7 cellular contexts compared by ENCODE assay signal in genomic region chr22:20205964-20206708, GRCh38. TPM values are rescaled to one million over a fixed set of nuclear protein-coding genes. Genes with fewer than 3 reads are reported as not detected.
DNase-seq lines count a peak whose midpoint lies in the region; ATAC-seq and TF ChIP-seq lines count a peak whose summit lies in the region.

No MANE protein-coding gene starts in this region.

- H3K4me3 ChIP-seq in body of pancreas (peak overlapping the region in 1 of 2 donors; percentile 51), kidney epithelial cell (ENCODE audit: low read depth, low read length) (peak overlapping the region; percentile 41)

- peak; percentile 95 for DNase-seq in HT-29 (ENCODE audit: low spot score)
- DNase-seq in T-helper 9 cell: peak; percentile 30
- peak; percentile 54 to 77 (median 70) for DNase-seq in body of pancreas
- DNase-seq in kidney epithelial cell (ENCODE audit: low read depth): peak; percentile 28
- DNase-seq in stimulated activated CD4-positive, alpha-beta T cell treated with anti-CD3 and anti-CD28 coated beads, Interleukin-2, amount 100 ng/mL, for 48 hours: peak; percentile 52 to 53
- DNase-seq in NCI-H1105 treated with DMSO at 0.1 percent for 48 hours (lab: John Stamatoyannopoulos, UW): no peak

- H3K4me1 ChIP-seq in body of pancreas: peaks cover 83% of the 10 kb centered on the region

- H3K9me3 ChIP-seq in body of pancreas: no peaks in the 10 kb centered on the region

- H3K27me3 ChIP-seq in body of pancreas (no peaks in the 10 kb centered on the region), kidney epithelial cell (ENCODE audit: control insufficient read depth, insufficient read depth, low read length) (no peaks in the 10 kb centered on the region)

- H3K36me3 ChIP-seq in body of pancreas (replicated peaks in 1 of 2; ENCODE audit: insufficient read depth in 1 of 2, low read depth in 2 of 2) (no peaks in the 10 kb centered on the region), kidney epithelial cell (ENCODE audit: control insufficient read depth, insufficient read depth, low read length) (no peaks in the 10 kb centered on the region)

- peak in 2 of 3 donors; percentile 43 to 61 for TF ChIP-seq POLR2A in body of pancreas (IDR thresholded peaks at IDR 0.05)

- WGBS in body of pancreas, 2 donors: 17 to 31% methylated on average over 3 to 12 of the region's 12 CpGs

- H3K27ac ChIP-seq in body of pancreas: peak overlapping the region in 3 of 4 donors; percentile 45 to 66 (median 56)

- TF ChIP-seq CTCF in body of pancreas (IDR thresholded peaks at IDR 0.05): peak in 4 of 7 experiments; percentile 15 to 40 (median 28)
- TF ChIP-seq CTCF in kidney epithelial cell (IDR thresholded peaks at IDR 0.05; ENCODE audit: insufficient read depth, low read length, poor library complexity, severe bottlenecking): no peak

- intact Hi-C loops in body of pancreas (cut with DNase I): no loop called here

- ATAC-seq in GM18868 (IDR thresholded peaks at IDR 0.05; ENCODE audit: unreplicated experiment) (peak; percentile 51), body of pancreas (peak; percentile 63)

RNA-seq across cellular contexts. Expression of gene CCDC188, which starts 55.3 kb away (rescaled TPM):
- 0.20 and 0.34 TPM in 2 replicates for total RNA-seq in HT-29 (2014; rRNA removed; shearing (Covaris generic))
- not detected for total RNA-seq in body of pancreas
- 0.55 and 1.8 TPM in 2 replicates for total RNA-seq in kidney epithelial cell
